In genomic region chr5:177448244-177448950, GRCh38 we compare ENCODE assay signal across 1 cellular context.
TF ChIP-seq lines count a peak whose summit lies in the region.

No MANE protein-coding gene starts in this region.

TF ChIP-seq in IMR-90, 13 proteins besides CTCF, POLR2A, EP300 and RAD21:
- TF ChIP-seq CEBPB (IDR thresholded peaks at IDR 0.05; ENCODE audit: low read depth, low read length) (peak; percentile 87), CHD1 (IDR thresholded peaks at IDR 0.05; ENCODE audit: low read depth, low read length) (no peak), ELK1 (IDR thresholded peaks at IDR 0.05; ENCODE audit: borderline replicate concordance, low read depth, low read length) (no peak), SMC3 (IDR thresholded peaks at IDR 0.05; ENCODE audit: low read depth, low read length) (no peak), MAZ (IDR thresholded peaks at IDR 0.05; ENCODE audit: borderline replicate concordance, low read depth, low read length) (no peak), RCOR1 (IDR thresholded peaks at IDR 0.05; ENCODE audit: insufficient replicate concordance, low read length) (no peak), MAFK (IDR thresholded peaks at IDR 0.05; ENCODE audit: low read depth, low read length) (no peak), FOS (IDR thresholded peaks at IDR 0.05; ENCODE audit: low read depth, low read length) (no peak), USF2 (IDR thresholded peaks at IDR 0.05; ENCODE audit: low read depth, low read length) (no peak)
